In the genomic region with DNA sequence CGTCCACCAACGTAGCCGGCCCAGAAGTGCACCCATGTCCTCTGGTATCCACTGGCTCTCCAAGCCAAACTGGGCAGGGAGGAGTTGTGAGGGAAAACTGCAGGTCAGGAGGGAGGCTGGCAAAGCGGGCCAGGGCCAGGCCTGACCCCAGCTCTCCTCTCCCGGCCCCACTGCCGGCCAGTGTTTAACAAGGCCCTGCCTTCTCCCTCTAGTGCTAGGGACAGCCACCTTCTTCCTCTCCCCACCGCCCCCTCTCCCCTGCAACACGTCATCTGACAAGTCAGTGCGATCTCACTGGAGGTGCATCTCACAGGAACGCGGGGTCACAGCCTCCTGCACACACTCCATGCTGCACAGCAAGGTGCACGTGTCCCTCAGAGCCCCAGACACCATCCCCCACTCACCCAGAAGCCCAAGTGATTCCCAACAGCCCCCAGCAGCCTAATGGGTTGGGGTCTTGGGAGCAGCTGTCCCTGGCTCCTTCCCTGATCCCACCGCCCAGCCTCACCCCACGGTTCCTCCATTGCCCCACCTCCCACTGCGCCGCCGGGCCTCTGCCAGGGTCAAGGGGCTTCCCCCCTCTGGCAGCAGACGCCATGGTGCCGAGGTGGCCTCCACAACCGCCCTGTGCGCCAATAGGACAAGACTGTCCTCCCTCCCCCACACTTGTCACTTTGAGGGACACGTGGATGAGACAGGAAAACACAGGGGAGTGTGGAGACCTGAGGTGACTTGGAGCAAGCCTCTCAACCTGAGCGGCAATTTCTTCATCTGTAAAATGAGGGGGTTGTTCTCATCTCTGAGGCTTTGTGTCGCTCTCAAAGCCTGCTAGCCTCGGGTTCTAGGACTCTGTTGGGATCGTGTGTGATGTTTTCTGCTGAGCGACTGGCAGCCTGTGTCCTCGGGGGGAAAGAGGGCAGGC, we compare ENCODE assay signal across 11 cellular contexts. TPM values are rescaled to one million over a fixed set of nuclear protein-coding genes. Genes with fewer than 3 reads are reported as not detected.
DNase-seq lines count a peak whose midpoint lies in the region; ATAC-seq and TF ChIP-seq lines count a peak whose summit lies in the region.
"Had no signal": no experiment of that assay in that cellular context is flagged by ENCODE, and none has a peak within 500 bp of the region (broad histone marks: within the 10 kb centered on the region; RNA-seq: fewer than 3 reads in every experiment).

No MANE protein-coding gene starts in this region.

- H3K4me1 Mint-ChIP-seq in brain = peaks cover 20% of the 10 kb centered on the region
- H3K4me1 Mint-ChIP-seq in nephron = no peaks in the 10 kb centered on the region

- peaks cover 0 to 2% (median 0%) of the 10 kb centered on the region in 5 experiments for H3K9me3 Mint-ChIP-seq in brain
- no peaks in the 10 kb centered on the region for H3K9me3 Mint-ChIP-seq in nephron

- H3K4me1 ChIP-seq in BLaER1 = peaks cover 56% of the 10 kb centered on the region

- peak overlapping the region in 2 of 5 experiments; percentile 19 to 79 for H3K27ac Mint-ChIP-seq in brain
- no peak overlapping the region for H3K27ac Mint-ChIP-seq in nephron

- H3K27me3 ChIP-seq in BLaER1 (peaks cover 35% of the 10 kb centered on the region), H7 (ENCODE audit: control insufficient read depth, insufficient read depth, low read length) (peaks cover 17% of the 10 kb centered on the region)

- peaks cover 76% of the 10 kb centered on the region for H3K27me3 Mint-ChIP-seq in brain
- peaks cover 82% of the 10 kb centered on the region for H3K27me3 Mint-ChIP-seq in nephron (ENCODE audit: low read depth)

- no peaks in the 10 kb centered on the region for H3K36me3 ChIP-seq in BLaER1
- no peaks in the 10 kb centered on the region for H3K36me3 ChIP-seq in H7 (replicated peaks; ENCODE audit: control insufficient read depth, insufficient read depth, low read length)
- H3K36me3 ChIP-seq: SJSA1 had no signal

- H3K4me3 Mint-ChIP-seq in brain (peak overlapping the region; percentile 64 to 78 (median 75)), nephron (peak overlapping the region; percentile 74 to 81 (median 79))

- peak overlapping the region; percentile 98 for H3K4me2 ChIP-seq in BLaER1

- H3K27ac ChIP-seq in BLaER1 = no peak overlapping the region
- H3K27ac ChIP-seq: SJSA1 had no signal

- ATAC-seq in GM21515 (IDR thresholded peaks at IDR 0.05; ENCODE audit: unreplicated experiment) (no peak), HG03520 (IDR thresholded peaks at IDR 0.05; ENCODE audit: unreplicated experiment) (no peak)

- H3K4me3 ChIP-seq in BLaER1 (peak overlapping the region; percentile 69; the same call in 1 of the 2 replicates), H7 (ENCODE audit: insufficient read depth, low read depth, low read length) (peak overlapping the region; percentile 67)

- DNase-seq in H7 = peak; percentile 76
- DNase-seq in NCI-H1048 (lab: John Stamatoyannopoulos, UW) = no peak
- no peak for DNase-seq in effector CD8-positive, alpha-beta T cell (lab: John Stamatoyannopoulos, UW)
- DNase-seq: NCI-H1417 treated with DMSO at 0.1 percent for 48 hours had no signal

- no peak for TF ChIP-seq CTCF in brain (conservative IDR thresholded peaks at IDR 0.05)
- TF ChIP-seq CTCF in nephron (IDR thresholded peaks at IDR 0.05; ENCODE audit: unreplicated experiment in 3 of 3) = no peak

- peaks cover 28% of the 10 kb centered on the region for H4K20me1 ChIP-seq in BLaER1

- peak overlapping the region; percentile 47; the same call in 1 of the 2 replicates for H3K9ac ChIP-seq in BLaER1

- H3K36me3 Mint-ChIP-seq in brain (no peaks in the 10 kb centered on the region), nephron (ENCODE audit: low read depth) (no peaks in the 10 kb centered on the region)

- no peaks in the 10 kb centered on the region for H3K9me3 ChIP-seq in BLaER1
- H3K9me3 ChIP-seq: SJSA1 had no signal

RNA-seq across cellular contexts. Expression of gene ACE, which starts 1.1 kb away (rescaled TPM):
- total RNA-seq in H7 (2014; rRNA removed; shearing (Covaris generic)) = 4.6 and 7.6 TPM in 2 replicates
- 16.6 TPM for polyA plus RNA-seq in brain (ENCODE audit: insufficient read depth, low read depth, low replicate concordance)

RNA-seq across cellular contexts. Expression of gene CYB561, which starts 29.6 kb away (rescaled TPM):
- 29.1 and 34.5 TPM in 2 replicates for total RNA-seq in H7 (2014; rRNA removed; shearing (Covaris generic))
- polyA plus RNA-seq in brain (ENCODE audit: insufficient read depth, low read depth, low replicate concordance) = 46.1 TPM

RNA-seq across cellular contexts. Expression of gene KCNH6, which starts 47.4 kb away (rescaled TPM):
- 1.5 and 1.6 TPM in 2 replicates for total RNA-seq in H7 (2014; rRNA removed; shearing (Covaris generic))
- 19.4 TPM for polyA plus RNA-seq in brain (ENCODE audit: insufficient read depth, low read depth, low replicate concordance)
- total RNA-seq: myocyte, SJSA1 had no signal
